Comparison of ENCODE assay signal across 9 cellular contexts in genomic region chr20:6006603-6006949, GRCh38. TPM values are rescaled to one million over a fixed set of nuclear protein-coding genes. Genes with fewer than 3 reads are reported as not detected.
A peak's percentile ranks its signal among the peaks of the same experiment; 100 is the strongest.
DNase-seq lines count a peak whose midpoint lies in the region; ATAC-seq and TF ChIP-seq lines count a peak whose summit lies in the region.
"Had no signal": no experiment of that assay in that cellular context is flagged by ENCODE, and none has a peak within 500 bp of the region (broad histone marks: within the 10 kb centered on the region; RNA-seq: fewer than 3 reads in every experiment).

No MANE protein-coding gene starts in this region.

- peak overlapping the region; percentile 87 for H3K4me2 ChIP-seq in Karpas-422 (ENCODE audit: low read depth, low read length, poor library complexity, severe bottlenecking)

- peak overlapping the region; percentile 78 for H3K27ac ChIP-seq in CD4-positive, alpha-beta memory T cell (ENCODE audit: low read depth, low read length)
- H3K27ac ChIP-seq in Karpas-422 (ENCODE audit: low read length): no peak overlapping the region
- peak overlapping the region; percentile 80 to 87 for H3K27ac ChIP-seq in coronary artery

- no peaks in the 10 kb centered on the region for H3K27me3 Mint-ChIP-seq in CD4-positive, alpha-beta memory T cell
- no peaks in the 10 kb centered on the region for H3K27me3 Mint-ChIP-seq in natural killer cell treated with Interleukin-12 subunit alpha and Interleukin-12 subunit beta and Interleukin-15 and Interleukin-18, amount 100 ng/mL, for 72 hours

- H3K27ac Mint-ChIP-seq in CD4-positive, alpha-beta memory T cell: peak overlapping the region; percentile 83 to 98 (median 95)
- H3K27ac Mint-ChIP-seq in natural killer cell treated with Interleukin-12 subunit alpha and Interleukin-12 subunit beta and Interleukin-15 and Interleukin-18, amount 100 ng/mL, for 72 hours: peak overlapping the region; percentile 80 to 90

- intact Hi-C loops in CD4-positive, alpha-beta memory T cell (cut with micrococcal nuclease): no loop called here

- CTCF ChIA-PET in CD4-positive, alpha-beta memory T cell (lab: Charles Lee; ENCODE audit: partially characterized antibody): interaction anchor here (1.0 to 1.1 kb wide), 2 partner anchors 10 to 450 kb away, joined by 3 to 4 read pairs; no protein-coding TSS in a partner anchor

- peak overlapping the region; percentile 96 to 99 (median 98) for H3K4me3 Mint-ChIP-seq in CD4-positive, alpha-beta memory T cell
- H3K4me3 Mint-ChIP-seq in natural killer cell treated with Interleukin-12 subunit alpha and Interleukin-12 subunit beta and Interleukin-15 and Interleukin-18, amount 100 ng/mL, for 72 hours: peak overlapping the region; percentile 95

- no peaks in the 10 kb centered on the region for H3K9me3 Mint-ChIP-seq in CD4-positive, alpha-beta memory T cell
- H3K9me3 Mint-ChIP-seq in natural killer cell treated with Interleukin-12 subunit alpha and Interleukin-12 subunit beta and Interleukin-15 and Interleukin-18, amount 100 ng/mL, for 72 hours: no peaks in the 10 kb centered on the region

- no peaks in the 10 kb centered on the region for H3K9me3 ChIP-seq in CD4-positive, alpha-beta memory T cell (ENCODE audit: control insufficient read depth in 1 of 2, low read length in 2 of 2)
- H3K9me3 ChIP-seq in Karpas-422 (ENCODE audit: low read length): no peaks in the 10 kb centered on the region

- peaks cover 13 to 24% of the 10 kb centered on the region in 2 donors for H3K36me3 Mint-ChIP-seq in CD4-positive, alpha-beta memory T cell
- peaks cover 14% of the 10 kb centered on the region for H3K36me3 Mint-ChIP-seq in natural killer cell treated with Interleukin-12 subunit alpha and Interleukin-12 subunit beta and Interleukin-15 and Interleukin-18, amount 100 ng/mL, for 72 hours

- ATAC-seq in natural killer cell treated with Interleukin-12 subunit alpha and Interleukin-12 subunit beta and Interleukin-15 and Interleukin-18, amount 100 ng/mL, for 72 hours: no peak
- ATAC-seq in GM21825 (IDR thresholded peaks at IDR 0.05; ENCODE audit: unreplicated experiment) (no peak), HG02973 (IDR thresholded peaks at IDR 0.05; ENCODE audit: unreplicated experiment) (no peak), HG03139 (IDR thresholded peaks at IDR 0.05; ENCODE audit: unreplicated experiment) (no peak)

- H3K4me1 Mint-ChIP-seq in CD4-positive, alpha-beta memory T cell: peaks cover 24 to 53% (median 28%) of the 10 kb centered on the region in 4 donors
- peaks cover 16 to 20% of the 10 kb centered on the region in 2 donors for H3K4me1 Mint-ChIP-seq in natural killer cell treated with Interleukin-12 subunit alpha and Interleukin-12 subunit beta and Interleukin-15 and Interleukin-18, amount 100 ng/mL, for 72 hours (ENCODE audit: low read depth in 2 of 2)

- H3K4me3 ChIP-seq in CD4-positive, alpha-beta memory T cell (ENCODE audit: low read length in 2 of 2): peak overlapping the region; percentile 63 to 77
- H3K4me3 ChIP-seq in Karpas-422 (ENCODE audit: low read length) (peak overlapping the region; percentile 94), coronary artery (peak overlapping the region; percentile 91)

- no peak for TF ChIP-seq CTCF in coronary artery (IDR thresholded peaks at IDR 0.05)

- no peaks in the 10 kb centered on the region; the same call in 1 of the 2 replicates for H4K20me1 ChIP-seq in Karpas-422 (ENCODE audit: insufficient read depth, low read depth, low read length)

- H3K4me1 ChIP-seq in CD4-positive, alpha-beta memory T cell (ENCODE audit: insufficient read depth, low read length): peaks cover 33% of the 10 kb centered on the region
- H3K4me1 ChIP-seq in Karpas-422 (ENCODE audit: low read length): peaks cover 51% of the 10 kb centered on the region

- POLR2A ChIA-PET in CD4-positive, alpha-beta memory T cell (lab: Charles Lee; ENCODE audit: partially characterized antibody): interaction anchor here (1.4 kb wide), 1 partner anchor 55 kb away, joined by 5 read pairs; the partner anchor contains the start of genes MCM8 and TRMT6

- H2AFZ ChIP-seq in Karpas-422 (ENCODE audit: low read length): no peak overlapping the region

- no peak for DNase-seq in CD4-positive, alpha-beta memory T cell
- DNase-seq in Karpas-422 (peak; percentile 55), coronary artery (ENCODE audit: low spot score) (no peak), LoVo (ENCODE audit: low spot score) (no peak)
- DNase-seq in natural killer cell treated with Interleukin-12 subunit alpha and Interleukin-12 subunit beta and Interleukin-15 and Interleukin-18, amount 100 ng/mL, for 72 hours (ENCODE audit: low spot score): no peak

- no peaks in the 10 kb centered on the region for H3K9me2 ChIP-seq in Karpas-422 (replicated peaks; ENCODE audit: insufficient read depth, low read length)

- H3K79me2 ChIP-seq in Karpas-422 (ENCODE audit: low read length): peaks cover 56% of the 10 kb centered on the region

- H3K36me3 ChIP-seq in CD4-positive, alpha-beta memory T cell (ENCODE audit: insufficient read depth, low read length): peaks cover 14% of the 10 kb centered on the region
- peaks cover 17% of the 10 kb centered on the region for H3K36me3 ChIP-seq in Karpas-422 (ENCODE audit: insufficient read depth, low read length)

- peak overlapping the region; percentile 88 for H3K9ac ChIP-seq in Karpas-422 (ENCODE audit: low read length)

- H3K27me3 ChIP-seq in CD4-positive, alpha-beta memory T cell (ENCODE audit: insufficient read depth, low read length): no peaks in the 10 kb centered on the region
- H3K27me3 ChIP-seq in Karpas-422 (ENCODE audit: low read length): no peaks in the 10 kb centered on the region

RNA-seq across cellular contexts. Expression of gene CRLS1, which starts 0.7 kb away (rescaled TPM):
- total RNA-seq in CD4-positive, alpha-beta memory T cell: 10 to 100 TPM; 22.5 to 22.6 TPM
- polyA plus RNA-seq in CD4-positive, alpha-beta memory T cell: 10 to 100 TPM; 43.1 to 45.0 TPM
- 44.0 and 132 TPM in 2 replicates for total RNA-seq in Karpas-422 (2014; rRNA removed; shearing (Covaris generic); ENCODE audit: low replicate concordance)
- total RNA-seq in natural killer cell treated with Interleukin-12 subunit alpha and Interleukin-12 subunit beta and Interleukin-15 and Interleukin-18, amount 100 ng/mL, for 72 hours: 10 to 100 TPM; 31.8 to 35.3 TPM

RNA-seq across cellular contexts. Expression of gene LRRN4, which starts 47.3 kb away (rescaled TPM):
- total RNA-seq in CD4-positive, alpha-beta memory T cell: not detected
- polyA plus RNA-seq in CD4-positive, alpha-beta memory T cell: not detected
- total RNA-seq in Karpas-422 (2014; rRNA removed; shearing (Covaris generic); ENCODE audit: low replicate concordance): not detected in 2 replicates
- total RNA-seq in natural killer cell treated with Interleukin-12 subunit alpha and Interleukin-12 subunit beta and Interleukin-15 and Interleukin-18, amount 100 ng/mL, for 72 hours: not detected
- total RNA-seq: pulmonary artery endothelial cell had no signal

RNA-seq across cellular contexts. Expression of gene MCM8, which starts 56.1 kb away (rescaled TPM):
- 10 to 100 TPM; 10.2 to 11.1 TPM for total RNA-seq in CD4-positive, alpha-beta memory T cell
- under 1 TPM in 1 of 2 donors, not detected in 1; 0.78 TPM for polyA plus RNA-seq in CD4-positive, alpha-beta memory T cell
- total RNA-seq in Karpas-422 (2014; rRNA removed; shearing (Covaris generic); ENCODE audit: low replicate concordance): 11.5 and 12.6 TPM in 2 replicates
- total RNA-seq in natural killer cell treated with Interleukin-12 subunit alpha and Interleukin-12 subunit beta and Interleukin-15 and Interleukin-18, amount 100 ng/mL, for 72 hours: 10 to 100 TPM; 23.9 to 34.1 TPM

RNA-seq across cellular contexts. Expression of gene TRMT6, which starts 56.2 kb away (rescaled TPM):
- 10 to 100 TPM; 17.9 to 18.3 TPM for total RNA-seq in CD4-positive, alpha-beta memory T cell
- 10 to 100 TPM; 13.4 to 21.0 TPM for polyA plus RNA-seq in CD4-positive, alpha-beta memory T cell
- 21.1 and 26.8 TPM in 2 replicates for total RNA-seq in Karpas-422 (2014; rRNA removed; shearing (Covaris generic); ENCODE audit: low replicate concordance)
- 10 to 100 TPM; 20.1 to 28.6 TPM for total RNA-seq in natural killer cell treated with Interleukin-12 subunit alpha and Interleukin-12 subunit beta and Interleukin-15 and Interleukin-18, amount 100 ng/mL, for 72 hours
